Comparison of ENCODE assay signal across 13 cellular contexts in the genomic region with DNA sequence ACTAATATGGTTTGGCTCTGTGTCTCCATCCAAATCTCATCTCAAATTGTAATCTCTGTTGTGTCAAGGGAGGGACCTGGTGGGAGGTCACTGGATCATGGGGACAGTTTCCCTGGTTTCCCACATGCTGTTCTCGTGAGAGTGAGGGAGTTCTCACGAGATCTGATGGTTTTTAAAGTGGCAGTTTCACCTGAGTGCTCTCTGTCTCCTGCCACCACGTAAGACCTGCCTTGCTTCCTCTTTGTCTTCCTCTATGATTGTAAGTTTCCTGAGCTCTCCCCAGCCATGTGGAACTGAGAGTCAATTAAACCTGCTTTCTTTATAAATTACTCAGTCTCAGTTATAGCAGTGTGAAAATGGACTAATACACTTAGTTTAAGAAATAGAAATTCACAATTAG.
DNase-seq lines count a peak whose midpoint lies in the region; ATAC-seq, FAIRE-seq and TF ChIP-seq lines count a peak whose summit lies in the region.
"Had no signal": no experiment of that assay in that cellular context is flagged by ENCODE, and none has a peak within 500 bp of the region (broad histone marks: within the 10 kb centered on the region; RNA-seq: fewer than 3 reads in every experiment).

No MANE protein-coding gene starts in this region.

- peak overlapping the region; percentile 27; the same call in 1 of the 2 replicates for H2AFZ ChIP-seq in GM12878 (ENCODE audit: control insufficient read depth, low read depth, low read length)

- DNase-seq in GM12878 (ENCODE audit: low read depth, low spot score): peak; percentile 72
- no peak for DNase-seq in left cardiac atrium
- DNase-seq in GM20000 (ENCODE audit: low spot score): no peak
- no peak for DNase-seq in activated CD8-positive, alpha-beta memory T cell treated with anti-CD3 and anti-CD28 coated beads, Interleukin-2, amount 10 ng/mL, durations not matched to agents 7 days and 5 days
- DNase-seq in sigmoid colon: no peak
- DNase-seq: DMS53, mesenchymal stem cell, NCI-H1694 treated with DMSO at 0.1 percent for 48 hours, spleen had no signal

- no peaks in the 10 kb centered on the region for H3K79me2 ChIP-seq in GM12878 (ENCODE audit: control insufficient read depth, insufficient read depth, low read length)

- SMC1A ChIA-PET in GM12878 (lab: Charles Lee; ENCODE audit: uncharacterized antibody, unreplicated experiment): interaction anchor here (1.2 to 1.4 kb wide), 2 partner anchors 9 to 52 kb away, joined by 6 to 7 read pairs; no protein-coding TSS in a partner anchor

- no peak overlapping the region for H3K4me2 ChIP-seq in GM12878 (ENCODE audit: control insufficient read depth, insufficient read depth)

- intact Hi-C loops in GM12878 (cut with micrococcal nuclease; ENCODE audit: unreplicated experiment): no loop called here
- intact Hi-C loops in left cardiac atrium (cut with DNase I): no loop called here
- intact Hi-C loops in sigmoid colon (cut with DNase I): no loop called here

- H3K9me3 ChIP-seq in GM12878 (replicated peaks; ENCODE audit: control insufficient read depth, insufficient read depth, low read length) (no peaks in the 10 kb centered on the region), sigmoid colon (no peaks in the 10 kb centered on the region)
- H3K9me3 ChIP-seq: spleen had no signal

- WGBS in GM12878 (ENCODE audit: insufficient coverage, insufficient replicate concordance, low lambda C conversion rate, missing lambda C conversion rate): 5% methylated on average over 3 of the region's 3 CpGs
- WGBS in sigmoid colon, 2 donors: 23 to 31% methylated on average over 3 of the region's 3 CpGs

- no peak for TF ChIP-seq RAD21 in GM12878 (IDR thresholded peaks at IDR 0.05; ENCODE audit: insufficient read depth, low read depth, low read length)

- H3K9me3 Mint-ChIP-seq in activated CD8-positive, alpha-beta memory T cell treated with anti-CD3 and anti-CD28 coated beads, Interleukin-2, amount 10 ng/mL, durations not matched to agents 7 days and 5 days (ENCODE audit: low read depth): no peaks in the 10 kb centered on the region

- H3K4me3 ChIP-seq in GM12878: no peak overlapping the region
- H3K4me3 ChIP-seq in sigmoid colon: no peak overlapping the region
- H3K4me3 ChIP-seq: spleen had no signal

- RAD21 ChIA-PET in GM12878 (lab: Charles Lee; ENCODE audit: unreplicated experiment): interaction anchor here (0.5 to 1.8 kb wide), 4 partner anchors 12 to 432 kb away, joined by 3 to 4 read pairs (median 3); no protein-coding TSS in a partner anchor

- TF ChIP-seq EP300 in GM12878 (IDR thresholded peaks at IDR 0.05; ENCODE audit: borderline replicate concordance in 1 of 2, control insufficient read depth in 1 of 2, low read depth in 2 of 2, low read length in 2 of 2) (no peak), sigmoid colon (IDR thresholded peaks at IDR 0.05) (no peak)

- H3K27ac ChIP-seq in GM12878 (ENCODE audit: control insufficient read depth, insufficient read depth): no peak overlapping the region
- no peak overlapping the region for H3K27ac ChIP-seq in sigmoid colon
- H3K27ac ChIP-seq: spleen had no signal

- no peak for TF ChIP-seq CTCF in GM12878 (IDR thresholded peaks at IDR 0.05 in 2 of 3, conservative IDR thresholded peaks at IDR 0.05 in 1 of 3; ENCODE audit: control insufficient read depth in 2 of 3, extremely low read depth in 1 of 3, insufficient read depth in 1 of 3, low read depth in 3 of 3, low read length in 3 of 3)
- TF ChIP-seq CTCF in GM20000 (IDR thresholded peaks at IDR 0.05; ENCODE audit: extremely low read depth, missing control alignments): no peak
- no peak for TF ChIP-seq CTCF in sigmoid colon (IDR thresholded peaks at IDR 0.05)

- H3K4me1 Mint-ChIP-seq in activated CD8-positive, alpha-beta memory T cell treated with anti-CD3 and anti-CD28 coated beads, Interleukin-2, amount 10 ng/mL, durations not matched to agents 7 days and 5 days: no peaks in the 10 kb centered on the region

- H3K9ac ChIP-seq in GM12878 (ENCODE audit: control insufficient read depth, insufficient read depth, low read length): no peak overlapping the region

- no peak overlapping the region for H3K27ac Mint-ChIP-seq in activated CD8-positive, alpha-beta memory T cell treated with anti-CD3 and anti-CD28 coated beads, Interleukin-2, amount 10 ng/mL, durations not matched to agents 7 days and 5 days

- TF ChIP-seq POLR2A in GM12878 (IDR thresholded peaks at IDR 0.05; ENCODE audit: low read depth, low read length) (no peak), sigmoid colon (IDR thresholded peaks at IDR 0.05) (no peak)

- POLR2A ChIA-PET in GM12878 (lab: Charles Lee): interaction anchor here (1.2 to 1.3 kb wide), 2 partner anchors 9 kb away, joined by 4 read pairs; no protein-coding TSS in a partner anchor

- H3K27me3 Mint-ChIP-seq in activated CD8-positive, alpha-beta memory T cell treated with anti-CD3 and anti-CD28 coated beads, Interleukin-2, amount 10 ng/mL, durations not matched to agents 7 days and 5 days: peaks cover 9% of the 10 kb centered on the region

- no peaks in the 10 kb centered on the region for H3K36me3 Mint-ChIP-seq in activated CD8-positive, alpha-beta memory T cell treated with anti-CD3 and anti-CD28 coated beads, Interleukin-2, amount 10 ng/mL, durations not matched to agents 7 days and 5 days

- no TSS peak for BruUV-seq in GM12878 (replicated peaks; lab: Mats Ljungman, UMichigan)

- ATAC-seq in GM18858 (IDR thresholded peaks at IDR 0.05; ENCODE audit: unreplicated experiment): peak; percentile 97
- peak; percentile 70 for ATAC-seq in GM21528 (IDR thresholded peaks at IDR 0.05; ENCODE audit: low FRiP score, unreplicated experiment)
- ATAC-seq in HG03280 (IDR thresholded peaks at IDR 0.05; ENCODE audit: unreplicated experiment): peak; percentile 58
- ATAC-seq in GM12878: peak; percentile 98
- no peak for ATAC-seq in left cardiac atrium
- ATAC-seq in activated CD8-positive, alpha-beta memory T cell treated with anti-CD3 and anti-CD28 coated beads, Interleukin-2, amount 10 ng/mL, durations not matched to agents 7 days and 5 days: no peak

- in situ Hi-C loops in GM12878 (cut with MboI): no loop called here

- no peak overlapping the region for H3K4me3 Mint-ChIP-seq in activated CD8-positive, alpha-beta memory T cell treated with anti-CD3 and anti-CD28 coated beads, Interleukin-2, amount 10 ng/mL, durations not matched to agents 7 days and 5 days

- no peaks in the 10 kb centered on the region for H4K20me1 ChIP-seq in GM12878 (ENCODE audit: control insufficient read depth, insufficient read depth)

- peak; percentile 78 for FAIRE-seq in GM12878 (lab: Jason Lieb, UNC)
- FAIRE-seq: frontal cortex had no signal

- H3K4me1 ChIP-seq in GM12878 (ENCODE audit: control insufficient read depth, insufficient read depth, low read length): no peaks in the 10 kb centered on the region
- H3K4me1 ChIP-seq in sigmoid colon: no peaks in the 10 kb centered on the region

- CTCF ChIA-PET in GM12878 (lab: Yijun Ruan, JAX): interaction anchor here (1.4 to 2.3 kb wide), 3 partner anchors 10 to 292 kb away, joined by 5 to 9 read pairs (median 8); no protein-coding TSS in a partner anchor
- CTCF ChIA-PET in activated CD8-positive, alpha-beta memory T cell treated with anti-CD3 and anti-CD28 coated beads, Interleukin-2, amount 10 ng/mL, durations not matched to agents 7 days and 5 days (lab: Charles Lee): no interaction called here

- H3K36me3 ChIP-seq in GM12878 (ENCODE audit: control insufficient read depth in 2 of 2, insufficient read depth in 2 of 2, low read length in 1 of 2): no peaks in the 10 kb centered on the region
- no peaks in the 10 kb centered on the region for H3K36me3 ChIP-seq in sigmoid colon
- H3K36me3 ChIP-seq: spleen had no signal

- H3K27me3 ChIP-seq in GM12878 (replicated peaks in 1 of 2; ENCODE audit: control insufficient read depth in 2 of 2, insufficient read depth in 2 of 2, low read length in 1 of 2) (no peaks in the 10 kb centered on the region), sigmoid colon (no peaks in the 10 kb centered on the region)
- H3K27me3 ChIP-seq: spleen had no signal

TF ChIP-seq in GM12878, 131 proteins besides CTCF, POLR2A, EP300 and RAD21 (continues in another document):
- TF ChIP-seq SMC3 (IDR thresholded peaks at IDR 0.05; ENCODE audit: borderline replicate concordance, low read length): no peak
- TF ChIP-seq, protein P1, sequence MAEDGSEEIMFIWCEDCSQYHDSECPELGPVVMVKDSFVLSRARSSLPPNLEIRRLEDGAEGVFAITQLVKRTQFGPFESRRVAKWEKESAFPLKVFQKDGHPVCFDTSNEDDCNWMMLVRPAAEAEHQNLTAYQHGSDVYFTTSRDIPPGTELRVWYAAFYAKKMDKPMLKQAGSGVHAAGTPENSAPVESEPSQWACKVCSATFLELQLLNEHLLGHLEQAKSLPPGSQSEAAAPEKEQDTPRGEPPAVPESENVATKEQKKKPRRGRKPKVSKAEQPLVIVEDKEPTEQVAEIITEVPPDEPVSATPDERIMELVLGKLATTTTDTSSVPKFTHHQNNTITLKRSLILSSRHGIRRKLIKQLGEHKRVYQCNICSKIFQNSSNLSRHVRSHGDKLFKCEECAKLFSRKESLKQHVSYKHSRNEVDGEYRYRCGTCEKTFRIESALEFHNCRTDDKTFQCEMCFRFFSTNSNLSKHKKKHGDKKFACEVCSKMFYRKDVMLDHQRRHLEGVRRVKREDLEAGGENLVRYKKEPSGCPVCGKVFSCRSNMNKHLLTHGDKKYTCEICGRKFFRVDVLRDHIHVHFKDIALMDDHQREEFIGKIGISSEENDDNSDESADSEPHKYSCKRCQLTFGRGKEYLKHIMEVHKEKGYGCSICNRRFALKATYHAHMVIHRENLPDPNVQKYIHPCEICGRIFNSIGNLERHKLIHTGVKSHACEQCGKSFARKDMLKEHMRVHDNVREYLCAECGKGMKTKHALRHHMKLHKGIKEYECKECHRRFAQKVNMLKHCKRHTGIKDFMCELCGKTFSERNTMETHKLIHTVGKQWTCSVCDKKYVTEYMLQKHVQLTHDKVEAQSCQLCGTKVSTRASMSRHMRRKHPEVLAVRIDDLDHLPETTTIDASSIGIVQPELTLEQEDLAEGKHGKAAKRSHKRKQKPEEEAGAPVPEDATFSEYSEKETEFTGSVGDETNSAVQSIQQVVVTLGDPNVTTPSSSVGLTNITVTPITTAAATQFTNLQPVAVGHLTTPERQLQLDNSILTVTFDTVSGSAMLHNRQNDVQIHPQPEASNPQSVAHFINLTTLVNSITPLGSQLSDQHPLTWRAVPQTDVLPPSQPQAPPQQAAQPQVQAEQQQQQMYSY (CRISPR knock-in tag; IDR thresholded peaks at IDR 0.05): no peak
- TF ChIP-seq, protein P2, sequence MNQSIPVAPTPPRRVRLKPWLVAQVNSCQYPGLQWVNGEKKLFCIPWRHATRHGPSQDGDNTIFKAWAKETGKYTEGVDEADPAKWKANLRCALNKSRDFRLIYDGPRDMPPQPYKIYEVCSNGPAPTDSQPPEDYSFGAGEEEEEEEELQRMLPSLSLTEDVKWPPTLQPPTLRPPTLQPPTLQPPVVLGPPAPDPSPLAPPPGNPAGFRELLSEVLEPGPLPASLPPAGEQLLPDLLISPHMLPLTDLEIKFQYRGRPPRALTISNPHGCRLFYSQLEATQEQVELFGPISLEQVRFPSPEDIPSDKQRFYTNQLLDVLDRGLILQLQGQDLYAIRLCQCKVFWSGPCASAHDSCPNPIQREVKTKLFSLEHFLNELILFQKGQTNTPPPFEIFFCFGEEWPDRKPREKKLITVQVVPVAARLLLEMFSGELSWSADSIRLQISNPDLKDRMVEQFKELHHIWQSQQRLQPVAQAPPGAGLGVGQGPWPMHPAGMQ (IDR thresholded peaks at IDR 0.05; ENCODE audit: borderline replicate concordance): peak; percentile 70; the same call in 1 of the 2 replicates

Comparison
In these comparisons a context has a peak if more than half of its experiments do, and no peak if none do; other contexts are left out.
1. ATAC-seq: peak in GM18858 (single experiment), GM21528 (single experiment), HG03280 (single experiment) and GM12878 (single experiment); none in left cardiac atrium (0 of 2) and activated CD8-positive, alpha-beta memory T cell treated with anti-CD3 and anti-CD28 coated beads, Interleukin-2, amount 10 ng/mL, durations not matched to agents 7 days and 5 days (single experiment).